Comparison of ENCODE assay signal across 11 cellular contexts in the genomic region with DNA sequence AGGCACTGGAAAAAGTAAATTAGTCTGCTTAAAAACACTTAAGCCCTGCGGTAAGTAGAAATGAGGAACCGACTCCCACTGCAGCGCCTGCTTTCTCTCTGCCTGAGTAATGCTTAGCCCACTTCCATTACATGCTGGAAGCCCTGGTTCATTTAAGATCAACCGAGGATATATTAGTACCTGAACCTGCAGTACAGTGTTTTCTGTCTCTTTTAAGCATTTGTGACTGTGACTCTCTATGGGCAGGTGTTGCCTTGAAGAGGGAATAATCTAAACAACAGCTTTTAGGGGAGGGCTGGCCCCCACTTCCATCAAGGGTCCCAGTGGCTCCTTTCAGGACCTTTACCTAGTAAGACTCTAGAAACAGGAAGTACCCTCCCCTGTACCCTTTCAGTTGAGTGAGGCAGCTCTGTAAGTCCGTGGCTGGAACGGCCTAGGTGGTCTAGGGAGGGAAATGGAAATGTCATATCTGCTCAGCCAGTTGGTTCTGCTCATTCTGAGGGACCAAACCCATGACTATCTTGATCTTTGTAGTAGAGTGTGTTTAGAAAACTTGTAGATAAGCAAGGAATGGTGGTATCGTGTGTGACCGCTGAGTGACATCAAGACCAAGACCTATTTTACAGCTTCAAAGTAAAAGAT. TPM values are rescaled to one million over a fixed set of nuclear protein-coding genes. Genes with fewer than 3 reads are reported as not detected.
DNase-seq lines count a peak whose midpoint lies in the region; ATAC-seq and TF ChIP-seq lines count a peak whose summit lies in the region.
"Had no signal": no experiment of that assay in that cellular context is flagged by ENCODE, and none has a peak within 500 bp of the region (broad histone marks: within the 10 kb centered on the region; RNA-seq: fewer than 3 reads in every experiment).

No MANE protein-coding gene starts in this region.

- no peaks in the 10 kb centered on the region for H3K27me3 ChIP-seq in psoas muscle (ENCODE audit: insufficient read depth in 3 of 3, low read length in 2 of 3)

- H3K9me3 Mint-ChIP-seq in effector memory CD8-positive, alpha-beta T cell = no peaks in the 10 kb centered on the region

- H3K4me1 ChIP-seq in mucosa of descending colon (ENCODE audit: low read depth) (peaks cover 12% of the 10 kb centered on the region), psoas muscle (peaks cover 9% of the 10 kb centered on the region)

- TF ChIP-seq CTCF in GM10266 (IDR thresholded peaks at IDR 0.05; ENCODE audit: control insufficient read depth, insufficient read depth, low read depth, missing control alignments) (no peak), NB4 (IDR thresholded peaks at IDR 0.05; ENCODE audit: low read depth, low read length) (no peak), mucosa of descending colon (IDR thresholded peaks at IDR 0.05) (no peak), psoas muscle (IDR thresholded peaks at IDR 0.05) (no peak)

- H3K36me3 ChIP-seq in mucosa of descending colon (ENCODE audit: low read depth) (peaks cover 3% of the 10 kb centered on the region), psoas muscle (ENCODE audit: insufficient read depth in 1 of 2, low read depth in 1 of 2) (peaks cover 5 to 63% of the 10 kb centered on the region in 2 donors)

- TF ChIP-seq POLR2A in NB4 (IDR thresholded peaks at IDR 0.05; ENCODE audit: extremely low read depth, insufficient read length) = no peak
- no peak for TF ChIP-seq POLR2A in GM18505 (IDR thresholded peaks at IDR 0.05; ENCODE audit: borderline replicate concordance, extremely low read depth, insufficient read depth, insufficient read length)

- no peaks in the 10 kb centered on the region for H3K9me3 ChIP-seq in mucosa of descending colon
- H3K9me3 ChIP-seq in psoas muscle = no peaks in the 10 kb centered on the region

- H3K27me3 Mint-ChIP-seq in effector memory CD8-positive, alpha-beta T cell = no peaks in the 10 kb centered on the region

- no peak overlapping the region for H3K4me3 Mint-ChIP-seq in effector memory CD8-positive, alpha-beta T cell

- ATAC-seq in GM21825 (IDR thresholded peaks at IDR 0.05; ENCODE audit: unreplicated experiment) (peak; percentile 69), mucosa of descending colon (peak; percentile 18), SK-N-SH treated with all-trans-retinoic acid at 6 μM for 48 hours (no peak), psoas muscle (no peak), GM18505 (IDR thresholded peaks at IDR 0.05; ENCODE audit: unreplicated experiment) (no peak)
- no peak for ATAC-seq in effector memory CD8-positive, alpha-beta T cell (replicated peaks)

- intact Hi-C loops in mucosa of descending colon (cut with DNase I, micrococcal nuclease) = no loop called here
- intact Hi-C loops in psoas muscle (cut with DNase I) = no loop called here

- H3K27ac ChIP-seq in psoas muscle = no peak overlapping the region

- WGBS in psoas muscle, 3 donors = 81 to 88% (median 85%) methylated on average over 8 of the region's 8 CpGs

- peak; percentile 60 for DNase-seq in GM10266 (ENCODE audit: extremely low spot score)
- peak; percentile 95 for DNase-seq in NB4 (ENCODE audit: low read depth)
- DNase-seq in mucosa of descending colon = no peak
- no peak for DNase-seq in effector memory CD8-positive, alpha-beta T cell
- no peak for DNase-seq in psoas muscle
- DNase-seq: activated CD4-positive, alpha-beta T cell treated with anti-CD3 and anti-CD28 coated beads for 4 hours; effector CD8-positive, alpha-beta T cell; NCI-H146 had no signal

- peaks cover 16% of the 10 kb centered on the region for H3K36me3 Mint-ChIP-seq in effector memory CD8-positive, alpha-beta T cell (ENCODE audit: insufficient read depth)

- peak overlapping the region; percentile 4 for H3K4me3 ChIP-seq in NB4 (ENCODE audit: low read depth, low read length)
- no peak overlapping the region for H3K4me3 ChIP-seq in mucosa of descending colon
- H3K4me3 ChIP-seq in psoas muscle = no peak overlapping the region

- H3K4me1 Mint-ChIP-seq in effector memory CD8-positive, alpha-beta T cell (ENCODE audit: low read depth in 2 of 2) = peaks cover 1 to 11% of the 10 kb centered on the region in 2 donors

- no peak overlapping the region for H3K27ac Mint-ChIP-seq in effector memory CD8-positive, alpha-beta T cell

TF ChIP-seq in SK-N-SH treated with all-trans-retinoic acid at 6 μM for 48 hours, 23 proteins besides CTCF, POLR2A, EP300 and RAD21:
- TF ChIP-seq RARB (CRISPR knock-in tag; IDR thresholded peaks at IDR 0.05) (no peak), ZFP3 (CRISPR knock-in tag; IDR thresholded peaks at IDR 0.05) (no peak), ZNF70 (CRISPR knock-in tag; IDR thresholded peaks at IDR 0.05) (no peak), TOX (CRISPR knock-in tag; IDR thresholded peaks at IDR 0.05; ENCODE audit: borderline replicate concordance) (no peak), BACH2 (CRISPR knock-in tag; IDR thresholded peaks at IDR 0.05; ENCODE audit: borderline replicate concordance) (no peak), ZC3H10 (CRISPR knock-in tag; IDR thresholded peaks at IDR 0.05) (no peak), ESRRG (CRISPR knock-in tag; IDR thresholded peaks at IDR 0.05) (no peak), CSDC2 (CRISPR knock-in tag; IDR thresholded peaks at IDR 0.05) (no peak), TCF4 (CRISPR knock-in tag; IDR thresholded peaks at IDR 0.05; ENCODE audit: borderline replicate concordance) (no peak), ISL1 (CRISPR knock-in tag; IDR thresholded peaks at IDR 0.05) (no peak), GLIS3 (CRISPR knock-in tag; IDR thresholded peaks at IDR 0.05) (no peak), SNAI2 (CRISPR knock-in tag; IDR thresholded peaks at IDR 0.05) (no peak), ZFP30 (CRISPR knock-in tag; IDR thresholded peaks at IDR 0.05) (no peak), ZNF565 (CRISPR knock-in tag; conservative IDR thresholded peaks at IDR 0.05; ENCODE audit: low read depth) (no peak), PPARA (CRISPR knock-in tag; IDR thresholded peaks at IDR 0.05; ENCODE audit: borderline replicate concordance) (no peak), ZNF8 (CRISPR knock-in tag; IDR thresholded peaks at IDR 0.05) (no peak)
- TF ChIP-seq, protein P1, sequence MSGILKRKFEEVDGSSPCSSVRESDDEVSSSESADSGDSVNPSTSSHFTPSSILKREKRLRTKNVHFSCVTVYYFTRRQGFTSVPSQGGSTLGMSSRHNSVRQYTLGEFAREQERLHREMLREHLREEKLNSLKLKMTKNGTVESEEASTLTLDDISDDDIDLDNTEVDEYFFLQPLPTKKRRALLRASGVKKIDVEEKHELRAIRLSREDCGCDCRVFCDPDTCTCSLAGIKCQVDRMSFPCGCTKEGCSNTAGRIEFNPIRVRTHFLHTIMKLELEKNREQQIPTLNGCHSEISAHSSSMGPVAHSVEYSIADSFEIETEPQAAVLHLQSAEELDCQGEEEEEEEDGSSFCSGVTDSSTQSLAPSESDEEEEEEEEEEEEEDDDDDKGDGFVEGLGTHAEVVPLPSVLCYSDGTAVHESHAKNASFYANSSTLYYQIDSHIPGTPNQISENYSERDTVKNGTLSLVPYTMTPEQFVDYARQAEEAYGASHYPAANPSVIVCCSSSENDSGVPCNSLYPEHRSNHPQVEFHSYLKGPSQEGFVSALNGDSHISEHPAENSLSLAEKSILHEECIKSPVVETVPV (CRISPR knock-in tag; IDR thresholded peaks at IDR 0.05) = no peak
- TF ChIP-seq, protein P2, sequence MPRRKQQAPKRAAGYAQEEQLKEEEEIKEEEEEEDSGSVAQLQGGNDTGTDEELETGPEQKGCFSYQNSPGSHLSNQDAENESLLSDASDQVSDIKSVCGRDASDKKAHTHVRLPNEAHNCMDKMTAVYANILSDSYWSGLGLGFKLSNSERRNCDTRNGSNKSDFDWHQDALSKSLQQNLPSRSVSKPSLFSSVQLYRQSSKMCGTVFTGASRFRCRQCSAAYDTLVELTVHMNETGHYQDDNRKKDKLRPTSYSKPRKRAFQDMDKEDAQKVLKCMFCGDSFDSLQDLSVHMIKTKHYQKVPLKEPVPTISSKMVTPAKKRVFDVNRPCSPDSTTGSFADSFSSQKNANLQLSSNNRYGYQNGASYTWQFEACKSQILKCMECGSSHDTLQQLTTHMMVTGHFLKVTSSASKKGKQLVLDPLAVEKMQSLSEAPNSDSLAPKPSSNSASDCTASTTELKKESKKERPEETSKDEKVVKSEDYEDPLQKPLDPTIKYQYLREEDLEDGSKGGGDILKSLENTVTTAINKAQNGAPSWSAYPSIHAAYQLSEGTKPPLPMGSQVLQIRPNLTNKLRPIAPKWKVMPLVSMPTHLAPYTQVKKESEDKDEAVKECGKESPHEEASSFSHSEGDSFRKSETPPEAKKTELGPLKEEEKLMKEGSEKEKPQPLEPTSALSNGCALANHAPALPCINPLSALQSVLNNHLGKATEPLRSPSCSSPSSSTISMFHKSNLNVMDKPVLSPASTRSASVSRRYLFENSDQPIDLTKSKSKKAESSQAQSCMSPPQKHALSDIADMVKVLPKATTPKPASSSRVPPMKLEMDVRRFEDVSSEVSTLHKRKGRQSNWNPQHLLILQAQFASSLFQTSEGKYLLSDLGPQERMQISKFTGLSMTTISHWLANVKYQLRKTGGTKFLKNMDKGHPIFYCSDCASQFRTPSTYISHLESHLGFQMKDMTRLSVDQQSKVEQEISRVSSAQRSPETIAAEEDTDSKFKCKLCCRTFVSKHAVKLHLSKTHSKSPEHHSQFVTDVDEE (CRISPR knock-in tag; IDR thresholded peaks at IDR 0.05) = no peak
TF ChIP-seq in SK-N-SH treated with all-trans-retinoic acid at 6 μM for 48 hours: peak in this region for 0.

RNA-seq across cellular contexts. Expression of a gene that starts 56.2 kb away (rescaled TPM):
- total RNA-seq in mucosa of descending colon (10 to 100 TPM; 14.5 to 18.3 (median 14.5) TPM), psoas muscle (10 to 100 TPM; 18.8 to 28.8 (median 20.1) TPM)
- 10 to 100 TPM; 10.2 to 25.4 (median 11.9) TPM for polyA plus RNA-seq in psoas muscle

RNA-seq across cellular contexts. Expression of a gene that starts 59.5 kb away (rescaled TPM):
- 100 to 1,000 TPM; 129 to 153 (median 147) TPM for total RNA-seq in mucosa of descending colon
- total RNA-seq in psoas muscle = 100 to 1,000 TPM in 1 of 4 donors, 10 to 100 TPM in 3; 44.7 to 115 (median 55.9) TPM
- polyA plus RNA-seq in psoas muscle = 10 to 100 TPM; 44.5 to 83.6 (median 50.6) TPM

Comparison
In these comparisons a context has a peak if more than half of its experiments do, and no peak if none do; other contexts are left out.
1. DNase-seq: peak in GM10266 (single experiment) and NB4 (single experiment); none in mucosa of descending colon (0 of 3), effector memory CD8-positive, alpha-beta T cell (0 of 3) and psoas muscle (0 of 2).
2. ATAC-seq: peak in GM21825 (single experiment) and mucosa of descending colon (single experiment); none in effector memory CD8-positive, alpha-beta T cell (single experiment), SK-N-SH treated with all-trans-retinoic acid at 6 μM for 48 hours (single experiment), psoas muscle (0 of 4) and GM18505 (single experiment).